ENCODE assay signal across 16 cellular contexts in the genomic region with DNA sequence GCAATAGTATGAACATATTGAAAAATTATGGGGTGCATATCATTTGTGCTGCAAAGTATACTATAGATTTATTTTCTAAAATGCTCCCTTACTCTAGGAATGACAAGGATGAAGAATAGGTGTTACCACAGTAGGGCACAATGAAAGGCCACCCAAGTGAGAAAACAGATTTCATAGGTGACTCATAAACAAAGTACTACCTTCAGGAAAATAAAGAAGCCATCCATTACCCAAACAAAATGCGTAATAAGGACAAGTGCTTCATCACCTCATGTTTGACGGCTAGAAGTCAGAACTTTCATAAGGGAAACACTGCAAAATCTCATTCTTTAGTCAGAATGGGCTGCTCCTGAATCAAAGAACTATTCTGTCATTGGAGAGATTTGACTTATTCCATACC.
"Had no signal": no experiment of that assay in that cellular context is flagged by ENCODE, and none has a peak within 500 bp of the region (broad histone marks: within the 10 kb centered on the region; RNA-seq: fewer than 3 reads in every experiment).

No MANE protein-coding gene starts in this region.

- H3K79me2 ChIP-seq: parathyroid adenoma had no signal

- H3K27ac ChIP-seq: adrenal gland, breast epithelium, dorsolateral prefrontal cortex, gastroesophageal sphincter, parathyroid adenoma, right lobe of liver, tibial artery, uterus, WERI-Rb-1 had no signal

- H3K9ac ChIP-seq: parathyroid adenoma had no signal

- H3K27me3 ChIP-seq: adrenal gland, breast epithelium, dorsolateral prefrontal cortex, gastroesophageal sphincter, right lobe of liver, tibial artery, uterus had no signal

- DNase-seq: activated CD4-positive, alpha-beta T cell treated with anti-CD3 and anti-CD28 coated beads, Interleukin-2, amount 50 U/mL, for 1 hour; activated CD4-positive, CD25-positive, alpha-beta regulatory T cell treated with anti-CD3 and anti-CD28 coated beads, Interleukin-2, amount 50 U/mL, for 72 hours; activated T-cell treated with anti-CD3 and anti-CD28 coated beads, Interleukin-2, amount 50 U/mL, for 24 hours; effector memory CD8-positive, alpha-beta T cell; tibial artery; uterus had no signal

- ATAC-seq: activated naive CD4-positive, alpha-beta T cell treated with anti-CD3 and anti-CD28 coated beads, Interleukin-2, amount 50 U/mL, for 72 hours; activated T-helper 17 cell treated with anti-CD3 and anti-CD28 coated beads, Interleukin-2, amount 50 U/mL, for 72 hours; effector memory CD8-positive, alpha-beta T cell; gastroesophageal sphincter; stimulated activated effector memory CD8-positive, alpha-beta T cell treated with anti-CD3 and anti-CD28 coated beads, Interleukin-12 subunit alpha, Interleukin-12 subunit beta, amount 100 ng/mL, for 72 hours had no signal

- H3K9me3 ChIP-seq: adrenal gland, breast epithelium, gastroesophageal sphincter, right lobe of liver, tibial artery, uterus had no signal

- H3K4me1 ChIP-seq: adrenal gland, breast epithelium, gastroesophageal sphincter, parathyroid adenoma, right lobe of liver, tibial artery, uterus had no signal

- H3K4me3 ChIP-seq: adrenal gland, breast epithelium, dorsolateral prefrontal cortex, gastroesophageal sphincter, right lobe of liver, tibial artery, uterus had no signal

- H2AFZ ChIP-seq: parathyroid adenoma had no signal

- H3K36me3 ChIP-seq: adrenal gland, breast epithelium, gastroesophageal sphincter, right lobe of liver, tibial artery, uterus, WERI-Rb-1 had no signal
